9 cellular contexts compared by ENCODE assay signal in the genomic region with DNA sequence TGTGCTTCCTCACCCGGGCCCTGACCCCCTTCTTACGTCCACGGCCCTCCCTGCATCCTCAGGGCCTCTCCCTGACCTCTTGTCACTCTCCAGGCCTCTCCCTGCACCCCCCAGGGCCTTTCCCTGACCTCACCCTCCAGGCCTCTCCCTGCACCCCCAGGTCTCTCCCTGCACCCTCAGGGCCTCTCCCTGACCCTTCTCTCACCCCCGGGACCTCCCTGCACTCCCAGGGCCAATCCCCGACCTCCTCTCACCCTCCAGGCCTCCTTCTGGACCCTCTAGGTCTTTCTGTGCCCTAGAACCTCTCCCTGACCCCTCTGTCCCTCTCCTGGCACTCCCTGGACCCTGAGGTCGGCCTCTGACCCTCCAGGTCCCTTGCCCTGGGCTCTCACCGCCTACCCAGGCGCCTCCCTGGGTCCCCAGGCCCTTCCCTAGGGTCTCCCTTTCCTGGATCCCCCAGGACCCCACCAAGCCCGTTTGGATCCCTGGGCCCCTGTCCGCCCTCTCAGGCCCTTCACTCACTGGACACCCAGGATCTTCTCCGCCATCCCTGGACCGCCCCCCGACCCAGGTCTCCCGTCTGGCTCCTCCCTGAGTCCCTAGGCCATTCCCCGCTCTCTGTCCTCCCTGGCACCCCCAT. TPM values are rescaled to one million over a fixed set of nuclear protein-coding genes. Genes with fewer than 3 reads are reported as not detected.
DNase-seq lines count a peak whose midpoint lies in the region; ATAC-seq and TF ChIP-seq lines count a peak whose summit lies in the region.
"Had no signal": no experiment of that assay in that cellular context is flagged by ENCODE, and none has a peak within 500 bp of the region (broad histone marks: within the 10 kb centered on the region; RNA-seq: fewer than 3 reads in every experiment).

No MANE protein-coding gene starts in this region.

- H2AFZ ChIP-seq in Karpas-422 (ENCODE audit: low read length) (no peak overlapping the region), mesenchymal stem cell (ENCODE audit: low read depth, low read length) (no peak overlapping the region)

- H3K4me3 ChIP-seq in BJ (ENCODE audit: low read depth, low read length) (peak overlapping the region; percentile 74), Karpas-422 (ENCODE audit: low read length) (peak overlapping the region; percentile 100), mesenchymal stem cell (ENCODE audit: insufficient read depth in 1 of 2, low read depth in 1 of 2, low read length in 2 of 2) (peak overlapping the region; percentile 69 to 93), uterus (peak overlapping the region; percentile 78 to 80)

- peak overlapping the region; percentile 35 to 98 for H3K4ac ChIP-seq in mesenchymal stem cell (ENCODE audit: low read depth in 1 of 2, low read length in 2 of 2)

- H3K79me2 ChIP-seq in Karpas-422 (ENCODE audit: low read length): peaks cover 17% of the 10 kb centered on the region

- CTCF ChIA-PET in BJ (lab: Yijun Ruan, JAX): interaction anchor here (0.7 to 4.7 kb wide), 3 partner anchors 15 to 44 kb away, joined by 3 to 27 read pairs (median 7); a partner anchor contains a TSS

- peaks cover 49% of the 10 kb centered on the region for H3K4me1 Mint-ChIP-seq in brain

- peak overlapping the region; percentile 64 for H2BK15ac ChIP-seq in mesenchymal stem cell (ENCODE audit: low read depth, poor library complexity, severe bottlenecking)

- intact Hi-C loops in uterus (cut with DNase I; ENCODE audit: low total_unique reads): no loop called here

- peak overlapping the region; percentile 92 to 96 (median 94) for H3K4me3 Mint-ChIP-seq in brain

- H3K9me3 Mint-ChIP-seq in brain: peaks cover 0 to 2% (median 0%) of the 10 kb centered on the region in 5 experiments

- TF ChIP-seq POLR2A in uterus (IDR thresholded peaks at IDR 0.05): no peak

- H3K9ac ChIP-seq in Karpas-422 (ENCODE audit: low read length) (peak overlapping the region; percentile 100), mesenchymal stem cell (ENCODE audit: low read length) (peak overlapping the region; percentile 93)

- peak overlapping the region; percentile 88 for H4K8ac ChIP-seq in mesenchymal stem cell (ENCODE audit: low read length)

- H3K9me2 ChIP-seq in Karpas-422 (replicated peaks; ENCODE audit: insufficient read depth, low read length): no peaks in the 10 kb centered on the region

- H3K79me1 ChIP-seq in mesenchymal stem cell (replicated peaks; ENCODE audit: low read length, poor library complexity, severe bottlenecking): peaks cover 14% of the 10 kb centered on the region

- H3K18ac ChIP-seq in mesenchymal stem cell (ENCODE audit: low read depth in 1 of 2, low read length in 2 of 2): peak overlapping the region; percentile 70 to 97

- 0 out of 2 replicates have a peak, but pooled peaks cover 13% of the 10 kb centered on the region for H4K20me1 ChIP-seq in Karpas-422 (ENCODE audit: insufficient read depth, low read depth, low read length)

- H3K4me2 ChIP-seq in Karpas-422 (ENCODE audit: low read depth, low read length, poor library complexity, severe bottlenecking) (peak overlapping the region; percentile 100), mesenchymal stem cell (ENCODE audit: low read length, poor library complexity, severe bottlenecking) (peak overlapping the region; percentile 98)

- WGBS in mesenchymal stem cell: 7% methylated on average over 15 of the region's 15 CpGs

- peak overlapping the region in 1 of 2 experiments; percentile 94 for H3K23ac ChIP-seq in mesenchymal stem cell (ENCODE audit: low read length in 2 of 2)

- peak overlapping the region; percentile 73 for H3K27ac ChIP-seq in Karpas-422 (ENCODE audit: low read length)
- H3K27ac ChIP-seq in mesenchymal stem cell (ENCODE audit: low read length, poor library complexity, severe bottlenecking): no peak overlapping the region
- peak overlapping the region; percentile 90 to 94 for H3K27ac ChIP-seq in uterus

- H3K9me3 ChIP-seq in Karpas-422 (ENCODE audit: low read length): no peaks in the 10 kb centered on the region
- H3K9me3 ChIP-seq in mesenchymal stem cell (ENCODE audit: control insufficient read depth, low read length): no peaks in the 10 kb centered on the region
- no peaks in the 10 kb centered on the region for H3K9me3 ChIP-seq in uterus

- H2BK5ac ChIP-seq in mesenchymal stem cell (ENCODE audit: low read depth, low read length, poor library complexity, severe bottlenecking): peak overlapping the region; percentile 45

- POLR2A ChIA-PET in BJ (lab: Charles Lee): interaction anchor here (0.9 to 1.8 kb wide), 3 partner anchors 26 to 44 kb away, joined by 3 to 6 read pairs (median 6); a partner anchor contains a TSS

- peak overlapping the region in 1 of 2 experiments; percentile 92 for H2BK12ac ChIP-seq in mesenchymal stem cell (ENCODE audit: low read length in 2 of 2)

- peak overlapping the region; percentile 53 for H2AK5ac ChIP-seq in mesenchymal stem cell (ENCODE audit: low read length, severe bottlenecking)

- ATAC-seq in GM18909 (IDR thresholded peaks at IDR 0.05; ENCODE audit: poor library complexity, unreplicated experiment) (no peak), GM21723 (IDR thresholded peaks at IDR 0.05; ENCODE audit: unreplicated experiment) (no peak)

- peak overlapping the region in 1 of 2 experiments; percentile 85 for H3K14ac ChIP-seq in mesenchymal stem cell (ENCODE audit: low read length in 2 of 2)

- H3K27me3 Mint-ChIP-seq in brain: peaks cover 19% of the 10 kb centered on the region

- H2BK120ac ChIP-seq in mesenchymal stem cell (ENCODE audit: low read depth, low read length): peak overlapping the region; percentile 9

- peaks cover 15% of the 10 kb centered on the region for H3K36me3 ChIP-seq in BJ (ENCODE audit: control insufficient read depth, insufficient read depth, low read length)
- no peaks in the 10 kb centered on the region for H3K36me3 ChIP-seq in Karpas-422 (ENCODE audit: insufficient read depth, low read length)
- peaks cover 16 to 37% of the 10 kb centered on the region in 2 experiments for H3K36me3 ChIP-seq in mesenchymal stem cell (ENCODE audit: control insufficient read depth in 1 of 2, insufficient read depth in 2 of 2, low read depth in 1 of 2, low read length in 2 of 2)
- H3K36me3 ChIP-seq in uterus: no peaks in the 10 kb centered on the region

- H3K36me3 Mint-ChIP-seq in brain: peaks cover 28% of the 10 kb centered on the region

- no peak for TF ChIP-seq CTCF in BJ (IDR thresholded peaks at IDR 0.05; ENCODE audit: insufficient read depth, low read depth, low read length)
- no peak for TF ChIP-seq CTCF in brain (conservative IDR thresholded peaks at IDR 0.05)
- no peak for TF ChIP-seq CTCF in uterus (IDR thresholded peaks at IDR 0.05)

- DNase-seq in BJ (ENCODE audit: low read depth) (no peak), Karpas-422 (peak; percentile 63), mesenchymal stem cell (no peak), uterus (no peak)
- DNase-seq in effector CD4-positive, alpha-beta T cell: no peak

- H4K91ac ChIP-seq in mesenchymal stem cell (ENCODE audit: low read length): peak overlapping the region; percentile 70

- H3K4me1 ChIP-seq in Karpas-422 (ENCODE audit: low read length) (peaks cover 24% of the 10 kb centered on the region), mesenchymal stem cell (ENCODE audit: control insufficient read depth, insufficient read depth, low read depth, low read length) (peaks cover 39% of the 10 kb centered on the region), uterus (peaks cover 0 to 11% of the 10 kb centered on the region in 2 donors)

- peak overlapping the region; percentile 91 to 100 (median 98) for H3K27ac Mint-ChIP-seq in brain

- H3K27me3 ChIP-seq in BJ (ENCODE audit: control insufficient read depth, insufficient read depth, low read length) (no peaks in the 10 kb centered on the region; the same call in 1 of the 2 replicates), Karpas-422 (ENCODE audit: low read length) (no peaks in the 10 kb centered on the region), mesenchymal stem cell (ENCODE audit: control insufficient read depth in 1 of 2, insufficient read depth in 1 of 2, low read length in 2 of 2) (peaks cover 0 to 9% of the 10 kb centered on the region in 2 experiments), uterus (no peaks in the 10 kb centered on the region)

RNA-seq across cellular contexts. Expression of a gene that starts 0.6 kb away (rescaled TPM):
- polyA plus RNA-seq in BJ (2011; rRNA removed) (3.7 and 6.4 TPM in 2 replicates), brain (ENCODE audit: insufficient read depth, low read depth, low replicate concordance) (18.4 TPM)
- polyA minus RNA-seq in BJ (2011; rRNA and poly(A)+ RNA removed): 4.7 and 5.4 TPM in 2 replicates
- 10.3 and 46.1 TPM in 2 replicates for total RNA-seq in Karpas-422 (2014; rRNA removed; shearing (Covaris generic); ENCODE audit: low replicate concordance)
- polyA plus RNA-seq in mesenchymal stem cell (2013, experiment 1 of 2): 6.3 TPM
- 6.1 TPM for polyA plus RNA-seq in mesenchymal stem cell (2013, experiment 2 of 2)
- total RNA-seq in uterus: 10 to 100 TPM; 12.4 to 65.6 (median 15.9) TPM

RNA-seq across cellular contexts. Expression of a gene that starts 14.3 kb away (rescaled TPM):
- polyA plus RNA-seq in BJ (2011; rRNA removed): 0.12 and 0.58 TPM in 2 replicates
- polyA minus RNA-seq in BJ (2011; rRNA and poly(A)+ RNA removed): not detected in 2 replicates
- total RNA-seq in Karpas-422 (2014; rRNA removed; shearing (Covaris generic); ENCODE audit: low replicate concordance): not detected in 2 replicates
- polyA plus RNA-seq in brain (ENCODE audit: insufficient read depth, low read depth, low replicate concordance): not detected
- 0.30 TPM for polyA plus RNA-seq in mesenchymal stem cell (2013, experiment 1 of 2)
- 0.10 TPM for polyA plus RNA-seq in mesenchymal stem cell (2013, experiment 2 of 2)
- 1 to 10 TPM in 1 of 4 donors, under 1 TPM in 1, not detected in 2; 0.14 to 4.6 TPM for total RNA-seq in uterus

RNA-seq across cellular contexts. Expression of a gene that starts 15.1 kb away (rescaled TPM):
- polyA plus RNA-seq in BJ (2011; rRNA removed) (not detected in 2 replicates), brain (ENCODE audit: insufficient read depth, low read depth, low replicate concordance) (1.0 TPM)
- polyA minus RNA-seq in BJ (2011; rRNA and poly(A)+ RNA removed): not detected in 2 replicates
- 0.61 TPM in 1 of 2 replicates, not detected in the other for total RNA-seq in Karpas-422 (2014; rRNA removed; shearing (Covaris generic); ENCODE audit: low replicate concordance)
- not detected for polyA plus RNA-seq in mesenchymal stem cell (2013, experiment 1 of 2)
- not detected for polyA plus RNA-seq in mesenchymal stem cell (2013, experiment 2 of 2)
- 1 to 10 TPM in 1 of 4 donors, not detected in 3; 2.6 TPM for total RNA-seq in uterus
- total RNA-seq: myocyte had no signal

RNA-seq across cellular contexts. Expression of a gene that starts 22.8 kb away (rescaled TPM):
- polyA plus RNA-seq in BJ (2011; rRNA removed): 0.02 TPM in 1 of 2 replicates, not detected in the other
- not detected in 2 replicates for polyA minus RNA-seq in BJ (2011; rRNA and poly(A)+ RNA removed)
- not detected in 2 replicates for total RNA-seq in Karpas-422 (2014; rRNA removed; shearing (Covaris generic); ENCODE audit: low replicate concordance)
- polyA plus RNA-seq in brain (ENCODE audit: insufficient read depth, low read depth, low replicate concordance): not detected
- not detected for polyA plus RNA-seq in mesenchymal stem cell (2013, experiment 1 of 2)
- not detected for polyA plus RNA-seq in mesenchymal stem cell (2013, experiment 2 of 2)
- total RNA-seq in uterus: under 1 TPM in 1 of 4 donors, not detected in 3; 0.18 TPM
- total RNA-seq: myocyte had no signal

RNA-seq across cellular contexts. Expression of a gene that starts 30.0 kb away (rescaled TPM):
- 11.9 and 16.4 TPM in 2 replicates for polyA plus RNA-seq in BJ (2011; rRNA removed)
- polyA minus RNA-seq in BJ (2011; rRNA and poly(A)+ RNA removed): 4.9 and 8.9 TPM in 2 replicates
- 0.40 and 0.41 TPM in 2 replicates for total RNA-seq in Karpas-422 (2014; rRNA removed; shearing (Covaris generic); ENCODE audit: low replicate concordance)
- polyA plus RNA-seq in brain (ENCODE audit: insufficient read depth, low read depth, low replicate concordance): 0.41 TPM
- polyA plus RNA-seq in mesenchymal stem cell (2013, experiment 1 of 2): 6.4 TPM
- 6.1 TPM for polyA plus RNA-seq in mesenchymal stem cell (2013, experiment 2 of 2)
- total RNA-seq in uterus: 1 to 10 TPM in 1 of 4 donors, not detected in 3; 1.6 TPM
